Comparison of ENCODE assay signal across 22 cellular contexts in genomic region chr19:2591537-2592291, GRCh38.
"Had no signal": no experiment of that assay in that cellular context is flagged by ENCODE, and none has a peak within 500 bp of the region (broad histone marks: within the 10 kb centered on the region; RNA-seq: fewer than 3 reads in every experiment).

No MANE protein-coding gene starts in this region.

- H3K36me3 ChIP-seq: brain microvascular endothelial cell, left ventricle myocardium inferior, sigmoid colon, suprapubic skin, transverse colon had no signal

- H3K27me3 Mint-ChIP-seq: naive B cell had no signal

- H3K4me3 Mint-ChIP-seq: activated CD4-positive, alpha-beta T cell treated with anti-CD3 and anti-CD28 coated beads, Interleukin-2, amount 10 ng/mL, durations not matched to agents 24 days and 14 days; activated CD8-positive, alpha-beta T cell treated with anti-CD3 and anti-CD28 coated beads for 36 hours; activated naive CD4-positive, alpha-beta T cell treated with anti-CD3 and anti-CD28 coated beads, Interleukin-2, amount 10 ng/mL, durations not matched to agents 7 days and 5 days; activated naive CD8-positive, alpha-beta T cell treated with anti-CD3 and anti-CD28 coated beads, Interleukin-2, amount 50 U/mL, for 24 hours; neural crest cell had no signal

- H3K4me1 ChIP-seq: psoas muscle, suprapubic skin had no signal

- H3K36me3 Mint-ChIP-seq: activated naive CD4-positive, alpha-beta T cell treated with anti-CD3 and anti-CD28 coated beads, Interleukin-2, amount 10 ng/mL, durations not matched to agents 7 days and 5 days had no signal

- H3K9me3 Mint-ChIP-seq: activated CD4-positive, alpha-beta T cell treated with anti-CD3 and anti-CD28 coated beads, Interleukin-2, amount 10 ng/mL, durations not matched to agents 24 days and 14 days; activated CD8-positive, alpha-beta T cell treated with anti-CD3 and anti-CD28 coated beads for 36 hours; activated naive CD4-positive, alpha-beta T cell treated with anti-CD3 and anti-CD28 coated beads, Interleukin-2, amount 10 ng/mL, durations not matched to agents 7 days and 5 days; naive B cell had no signal

- H3K4me3 ChIP-seq: dorsolateral prefrontal cortex, left ventricle myocardium inferior, psoas muscle, sigmoid colon, spleen, suprapubic skin, transverse colon had no signal

- ATAC-seq: activated CD8-positive, alpha-beta T cell treated with anti-CD3 and anti-CD28 coated beads for 36 hours; activated naive CD8-positive, alpha-beta T cell treated with anti-CD3 and anti-CD28 coated beads, Interleukin-2, amount 50 U/mL, for 24 hours; psoas muscle had no signal

- H3K9me3 ChIP-seq: psoas muscle, sigmoid colon, suprapubic skin, transverse colon had no signal

- H3K4me1 Mint-ChIP-seq: activated CD4-positive, alpha-beta T cell treated with anti-CD3 and anti-CD28 coated beads, Interleukin-2, amount 10 ng/mL, durations not matched to agents 24 days and 14 days had no signal

- H3K27ac Mint-ChIP-seq: activated CD4-positive, alpha-beta T cell treated with anti-CD3 and anti-CD28 coated beads, Interleukin-2, amount 10 ng/mL, durations not matched to agents 24 days and 14 days; activated CD8-positive, alpha-beta T cell treated with anti-CD3 and anti-CD28 coated beads for 36 hours; activated naive CD4-positive, alpha-beta T cell treated with anti-CD3 and anti-CD28 coated beads, Interleukin-2, amount 10 ng/mL, durations not matched to agents 7 days and 5 days; activated naive CD8-positive, alpha-beta T cell treated with anti-CD3 and anti-CD28 coated beads, Interleukin-2, amount 50 U/mL, for 24 hours had no signal

- H3K27ac ChIP-seq: brain microvascular endothelial cell, left ventricle myocardium inferior, psoas muscle, sigmoid colon, spleen, suprapubic skin, transverse colon had no signal

- H3K27me3 ChIP-seq: brain microvascular endothelial cell, dorsolateral prefrontal cortex, sigmoid colon, spleen, suprapubic skin, transverse colon had no signal

- DNase-seq: activated CD4-positive, alpha-beta T cell treated with anti-CD3 and anti-CD28 coated beads, Interleukin-2, amount 10 ng/mL, durations not matched to agents 24 days and 14 days; activated CD8-positive, alpha-beta T cell treated with anti-CD3 and anti-CD28 coated beads for 36 hours; activated naive CD4-positive, alpha-beta T cell treated with anti-CD3 and anti-CD28 coated beads, Interleukin-2, amount 10 ng/mL, durations not matched to agents 7 days and 5 days; activated naive CD8-positive, alpha-beta T cell treated with anti-CD3 and anti-CD28 coated beads, Interleukin-2, amount 50 U/mL, for 24 hours; activated T-cell treated with anti-CD3 and anti-CD28 coated beads, Interleukin-2, amount 50 U/mL, for 1 hour; brain microvascular endothelial cell; central memory CD4-positive, alpha-beta T cell; foreskin fibroblast; hippocampal formation; kidney; left ventricle myocardium inferior; naive B cell; psoas muscle; spleen; stimulated activated CD4-positive, alpha-beta T cell treated with anti-CD3 and anti-CD28 coated beads, Interleukin-4, amount 100 ng/mL, for 4 hours; stimulated activated naive CD4-positive, alpha-beta T cell treated with Interleukin-2 at 50 U/mL for 16 hours; transverse colon had no signal

- FAIRE-seq: colon, kidney had no signal
